In the genomic region with DNA sequence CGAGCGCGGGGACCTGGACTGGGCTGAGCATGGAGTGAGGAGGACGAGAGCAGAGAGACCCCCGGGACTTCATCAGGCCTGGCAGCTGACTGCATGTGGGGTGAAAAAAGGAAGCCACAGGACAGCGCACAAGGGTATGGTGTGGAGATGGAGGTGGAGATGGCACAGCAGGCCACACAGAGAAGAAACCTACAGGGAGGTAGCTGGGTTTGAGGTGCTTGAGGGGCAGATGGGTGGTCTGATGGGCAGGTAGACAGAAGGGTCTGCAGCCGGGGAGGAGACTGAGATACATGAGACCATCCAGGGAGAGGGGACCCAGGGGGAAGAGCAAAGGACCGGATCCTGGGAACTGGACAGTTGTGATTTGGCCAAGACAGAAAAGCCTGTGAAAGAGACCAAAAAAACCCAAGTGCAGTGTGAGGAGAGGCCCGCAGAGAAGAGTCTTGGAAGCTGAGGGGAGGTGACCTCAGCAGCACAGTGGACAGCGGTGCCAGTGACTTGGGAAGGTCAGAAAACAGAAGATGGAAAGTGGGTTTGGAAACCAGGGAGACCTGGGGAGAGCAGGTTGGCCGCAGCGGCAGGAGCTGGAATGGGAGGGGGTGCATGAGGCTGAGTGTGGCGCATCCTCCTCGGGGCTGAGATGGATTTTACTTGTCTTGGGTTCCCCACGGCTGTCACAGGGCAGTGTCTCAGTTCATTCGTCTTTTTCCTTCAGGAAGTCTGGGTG, we compare ENCODE assay signal across 1 cellular context.
TF ChIP-seq lines count a peak whose summit lies in the region.

No MANE protein-coding gene starts in this region.

TF ChIP-seq in IMR-90, 13 proteins besides CTCF, POLR2A, EP300 and RAD21:
- no peak for TF ChIP-seq FOS (IDR thresholded peaks at IDR 0.05; ENCODE audit: low read depth, low read length)
- no peak for TF ChIP-seq NFE2L2 (IDR thresholded peaks at IDR 0.05; ENCODE audit: low read depth, low read length)
- no peak for TF ChIP-seq MAFK (IDR thresholded peaks at IDR 0.05; ENCODE audit: low read depth, low read length)
- TF ChIP-seq, protein P1, sequence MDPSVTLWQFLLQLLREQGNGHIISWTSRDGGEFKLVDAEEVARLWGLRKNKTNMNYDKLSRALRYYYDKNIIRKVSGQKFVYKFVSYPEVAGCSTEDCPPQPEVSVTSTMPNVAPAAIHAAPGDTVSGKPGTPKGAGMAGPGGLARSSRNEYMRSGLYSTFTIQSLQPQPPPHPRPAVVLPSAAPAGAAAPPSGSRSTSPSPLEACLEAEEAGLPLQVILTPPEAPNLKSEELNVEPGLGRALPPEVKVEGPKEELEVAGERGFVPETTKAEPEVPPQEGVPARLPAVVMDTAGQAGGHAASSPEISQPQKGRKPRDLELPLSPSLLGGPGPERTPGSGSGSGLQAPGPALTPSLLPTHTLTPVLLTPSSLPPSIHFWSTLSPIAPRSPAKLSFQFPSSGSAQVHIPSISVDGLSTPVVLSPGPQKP (IDR thresholded peaks at IDR 0.05; ENCODE audit: borderline replicate concordance, low read depth, low read length), result no peak
- no peak for TF ChIP-seq MXI1 (IDR thresholded peaks at IDR 0.05; ENCODE audit: borderline replicate concordance, low read depth, low read length)
